1 cellular context compared by ENCODE assay signal in genomic region chr18:23146861-23147469, GRCh38.
TF ChIP-seq lines count a peak whose summit lies in the region.

No MANE protein-coding gene starts in this region.

TF ChIP-seq in HepG2, 621 proteins besides CTCF, POLR2A, EP300 and RAD21 (continued from another document and continues in another):
- TF ChIP-seq ZNF770 (CRISPR knock-in tag; IDR thresholded peaks at IDR 0.05) (no peak), NCOA2 (CRISPR knock-in tag; IDR thresholded peaks at IDR 0.05) (peak; percentile 65; the same call in 1 of the 2 replicates), SOX5 (CRISPR knock-in tag; IDR thresholded peaks at IDR 0.05; ENCODE audit: borderline replicate concordance) (peak; percentile 59; the same call in 1 of the 2 replicates), ZNF296 (CRISPR knock-in tag; conservative IDR thresholded peaks at IDR 0.05) (no peak), RARA (CRISPR knock-in tag; IDR thresholded peaks at IDR 0.05) (peak; percentile 56; the same call in 1 of the 2 replicates), ERF (CRISPR knock-in tag; IDR thresholded peaks at IDR 0.05) (peak; percentile 19; the same call in 1 of the 2 replicates), MED1 (CRISPR knock-in tag; IDR thresholded peaks at IDR 0.05) (peak; percentile 68), NR2C2 (CRISPR knock-in tag; IDR thresholded peaks at IDR 0.05; ENCODE audit: borderline replicate concordance) (0 out of 2 replicates have a peak, but pooled peaks have one; percentile 17), NAIF1 (CRISPR knock-in tag; IDR thresholded peaks at IDR 0.05; ENCODE audit: borderline replicate concordance) (no peak), ZMYM3 (CRISPR knock-in tag; IDR thresholded peaks at IDR 0.05) (peak; percentile 52; the same call in 1 of the 2 replicates), ZBTB26 (CRISPR knock-in tag; IDR thresholded peaks at IDR 0.05; ENCODE audit: borderline replicate concordance) (0 out of 2 replicates have a peak, but pooled peaks have one; percentile 23), TFE3 (CRISPR knock-in tag; IDR thresholded peaks at IDR 0.05) (peak; percentile 71), ATF7 (IDR thresholded peaks at IDR 0.05) (no peak), ATF7 (CRISPR knock-in tag; IDR thresholded peaks at IDR 0.05) (no peak), SOX6 (IDR thresholded peaks at IDR 0.05) (no peak), SOX6 (CRISPR knock-in tag; IDR thresholded peaks at IDR 0.05) (peak; percentile 82), SMYD3 (CRISPR knock-in tag; IDR thresholded peaks at IDR 0.05) (no peak), HNRNPLL (IDR thresholded peaks at IDR 0.05; ENCODE audit: low read depth, low read length, poor library complexity, severe bottlenecking) (no peak), IRX3 (CRISPR knock-in tag; IDR thresholded peaks at IDR 0.05; ENCODE audit: borderline replicate concordance, low read depth) (0 out of 2 replicates have a peak, but pooled peaks have one; percentile 37), JUND (CRISPR knock-in tag; IDR thresholded peaks at IDR 0.05) (no peak), NFYB (CRISPR knock-in tag; IDR thresholded peaks at IDR 0.05) (0 out of 2 replicates have a peak, but pooled peaks have one; percentile 14), CREM (IDR thresholded peaks at IDR 0.05) (0 out of 2 replicates have a peak, but pooled peaks have one; percentile 28), CREM (CRISPR knock-in tag; IDR thresholded peaks at IDR 0.05) (no peak)
- TF ChIP-seq, protein P1, sequence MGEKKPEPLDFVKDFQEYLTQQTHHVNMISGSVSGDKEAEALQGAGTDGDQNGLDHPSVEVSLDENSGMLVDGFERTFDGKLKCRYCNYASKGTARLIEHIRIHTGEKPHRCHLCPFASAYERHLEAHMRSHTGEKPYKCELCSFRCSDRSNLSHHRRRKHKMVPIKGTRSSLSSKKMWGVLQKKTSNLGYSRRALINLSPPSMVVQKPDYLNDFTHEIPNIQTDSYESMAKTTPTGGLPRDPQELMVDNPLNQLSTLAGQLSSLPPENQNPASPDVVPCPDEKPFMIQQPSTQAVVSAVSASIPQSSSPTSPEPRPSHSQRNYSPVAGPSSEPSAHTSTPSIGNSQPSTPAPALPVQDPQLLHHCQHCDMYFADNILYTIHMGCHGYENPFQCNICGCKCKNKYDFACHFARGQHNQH (CRISPR knock-in tag; IDR thresholded peaks at IDR 0.05) = 0 out of 2 replicates have a peak, but pooled peaks have one; percentile 1
- TF ChIP-seq, protein P2, sequence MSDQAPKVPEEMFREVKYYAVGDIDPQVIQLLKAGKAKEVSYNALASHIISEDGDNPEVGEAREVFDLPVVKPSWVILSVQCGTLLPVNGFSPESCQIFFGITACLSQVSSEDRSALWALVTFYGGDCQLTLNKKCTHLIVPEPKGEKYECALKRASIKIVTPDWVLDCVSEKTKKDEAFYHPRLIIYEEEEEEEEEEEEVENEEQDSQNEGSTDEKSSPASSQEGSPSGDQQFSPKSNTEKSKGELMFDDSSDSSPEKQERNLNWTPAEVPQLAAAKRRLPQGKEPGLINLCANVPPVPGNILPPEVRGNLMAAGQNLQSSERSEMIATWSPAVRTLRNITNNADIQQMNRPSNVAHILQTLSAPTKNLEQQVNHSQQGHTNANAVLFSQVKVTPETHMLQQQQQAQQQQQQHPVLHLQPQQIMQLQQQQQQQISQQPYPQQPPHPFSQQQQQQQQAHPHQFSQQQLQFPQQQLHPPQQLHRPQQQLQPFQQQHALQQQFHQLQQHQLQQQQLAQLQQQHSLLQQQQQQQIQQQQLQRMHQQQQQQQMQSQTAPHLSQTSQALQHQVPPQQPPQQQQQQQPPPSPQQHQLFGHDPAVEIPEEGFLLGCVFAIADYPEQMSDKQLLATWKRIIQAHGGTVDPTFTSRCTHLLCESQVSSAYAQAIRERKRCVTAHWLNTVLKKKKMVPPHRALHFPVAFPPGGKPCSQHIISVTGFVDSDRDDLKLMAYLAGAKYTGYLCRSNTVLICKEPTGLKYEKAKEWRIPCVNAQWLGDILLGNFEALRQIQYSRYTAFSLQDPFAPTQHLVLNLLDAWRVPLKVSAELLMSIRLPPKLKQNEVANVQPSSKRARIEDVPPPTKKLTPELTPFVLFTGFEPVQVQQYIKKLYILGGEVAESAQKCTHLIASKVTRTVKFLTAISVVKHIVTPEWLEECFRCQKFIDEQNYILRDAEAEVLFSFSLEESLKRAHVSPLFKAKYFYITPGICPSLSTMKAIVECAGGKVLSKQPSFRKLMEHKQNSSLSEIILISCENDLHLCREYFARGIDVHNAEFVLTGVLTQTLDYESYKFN (CRISPR knock-in tag; conservative IDR thresholded peaks at IDR 0.05) = peak; percentile 75
- TF ChIP-seq, protein P3, sequence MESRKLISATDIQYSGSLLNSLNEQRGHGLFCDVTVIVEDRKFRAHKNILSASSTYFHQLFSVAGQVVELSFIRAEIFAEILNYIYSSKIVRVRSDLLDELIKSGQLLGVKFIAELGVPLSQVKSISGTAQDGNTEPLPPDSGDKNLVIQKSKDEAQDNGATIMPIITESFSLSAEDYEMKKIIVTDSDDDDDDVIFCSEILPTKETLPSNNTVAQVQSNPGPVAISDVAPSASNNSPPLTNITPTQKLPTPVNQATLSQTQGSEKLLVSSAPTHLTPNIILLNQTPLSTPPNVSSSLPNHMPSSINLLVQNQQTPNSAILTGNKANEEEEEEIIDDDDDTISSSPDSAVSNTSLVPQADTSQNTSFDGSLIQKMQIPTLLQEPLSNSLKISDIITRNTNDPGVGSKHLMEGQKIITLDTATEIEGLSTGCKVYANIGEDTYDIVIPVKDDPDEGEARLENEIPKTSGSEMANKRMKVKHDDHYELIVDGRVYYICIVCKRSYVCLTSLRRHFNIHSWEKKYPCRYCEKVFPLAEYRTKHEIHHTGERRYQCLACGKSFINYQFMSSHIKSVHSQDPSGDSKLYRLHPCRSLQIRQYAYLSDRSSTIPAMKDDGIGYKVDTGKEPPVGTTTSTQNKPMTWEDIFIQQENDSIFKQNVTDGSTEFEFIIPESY (CRISPR knock-in tag; IDR thresholded peaks at IDR 0.05) = peak; percentile 59
- TF ChIP-seq, protein P4, sequence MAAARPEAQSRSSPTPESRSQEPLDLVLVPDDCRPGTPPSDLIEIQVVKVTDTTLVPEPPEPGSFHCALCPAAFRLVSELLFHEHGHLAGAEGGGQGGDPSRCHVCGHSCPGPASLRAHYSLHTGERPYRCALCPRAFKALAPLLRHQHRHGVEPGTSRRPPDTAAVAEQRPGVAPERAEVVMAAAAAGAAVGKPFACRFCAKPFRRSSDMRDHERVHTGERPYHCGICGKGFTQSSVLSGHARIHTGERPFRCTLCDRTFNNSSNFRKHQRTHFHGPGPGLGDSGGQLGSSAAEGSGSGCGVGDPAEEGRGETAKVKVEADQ (CRISPR knock-in tag; IDR thresholded peaks at IDR 0.05; ENCODE audit: borderline replicate concordance) = no peak
- TF ChIP-seq, protein P5, sequence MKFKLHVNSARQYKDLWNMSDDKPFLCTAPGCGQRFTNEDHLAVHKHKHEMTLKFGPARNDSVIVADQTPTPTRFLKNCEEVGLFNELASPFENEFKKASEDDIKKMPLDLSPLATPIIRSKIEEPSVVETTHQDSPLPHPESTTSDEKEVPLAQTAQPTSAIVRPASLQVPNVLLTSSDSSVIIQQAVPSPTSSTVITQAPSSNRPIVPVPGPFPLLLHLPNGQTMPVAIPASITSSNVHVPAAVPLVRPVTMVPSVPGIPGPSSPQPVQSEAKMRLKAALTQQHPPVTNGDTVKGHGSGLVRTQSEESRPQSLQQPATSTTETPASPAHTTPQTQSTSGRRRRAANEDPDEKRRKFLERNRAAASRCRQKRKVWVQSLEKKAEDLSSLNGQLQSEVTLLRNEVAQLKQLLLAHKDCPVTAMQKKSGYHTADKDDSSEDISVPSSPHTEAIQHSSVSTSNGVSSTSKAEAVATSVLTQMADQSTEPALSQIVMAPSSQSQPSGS (CRISPR knock-in tag; IDR thresholded peaks at IDR 0.05) = no peak
- TF ChIP-seq, protein P6, sequence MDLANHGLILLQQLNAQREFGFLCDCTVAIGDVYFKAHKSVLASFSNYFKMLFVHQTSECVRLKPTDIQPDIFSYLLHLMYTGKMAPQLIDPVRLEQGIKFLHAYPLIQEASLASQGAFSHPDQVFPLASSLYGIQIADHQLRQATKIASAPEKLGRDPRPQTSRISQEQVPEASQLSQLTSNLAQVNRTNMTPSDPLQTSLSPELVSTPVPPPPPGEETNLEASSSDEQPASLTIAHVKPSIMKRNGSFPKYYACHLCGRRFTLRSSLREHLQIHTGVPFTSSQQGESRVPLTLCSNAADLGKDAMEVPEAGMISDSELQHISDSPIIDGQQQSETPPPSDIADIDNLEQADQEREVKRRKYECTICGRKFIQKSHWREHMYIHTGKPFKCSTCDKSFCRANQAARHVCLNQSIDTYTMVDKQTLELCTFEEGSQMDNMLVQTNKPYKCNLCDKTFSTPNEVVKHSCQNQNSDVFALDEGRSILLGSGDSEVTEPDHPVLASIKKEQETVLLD (CRISPR knock-in tag; IDR thresholded peaks at IDR 0.05; ENCODE audit: low read depth) = 0 out of 2 replicates have a peak, but pooled peaks have one; percentile 31
- TF ChIP-seq, protein P7, sequence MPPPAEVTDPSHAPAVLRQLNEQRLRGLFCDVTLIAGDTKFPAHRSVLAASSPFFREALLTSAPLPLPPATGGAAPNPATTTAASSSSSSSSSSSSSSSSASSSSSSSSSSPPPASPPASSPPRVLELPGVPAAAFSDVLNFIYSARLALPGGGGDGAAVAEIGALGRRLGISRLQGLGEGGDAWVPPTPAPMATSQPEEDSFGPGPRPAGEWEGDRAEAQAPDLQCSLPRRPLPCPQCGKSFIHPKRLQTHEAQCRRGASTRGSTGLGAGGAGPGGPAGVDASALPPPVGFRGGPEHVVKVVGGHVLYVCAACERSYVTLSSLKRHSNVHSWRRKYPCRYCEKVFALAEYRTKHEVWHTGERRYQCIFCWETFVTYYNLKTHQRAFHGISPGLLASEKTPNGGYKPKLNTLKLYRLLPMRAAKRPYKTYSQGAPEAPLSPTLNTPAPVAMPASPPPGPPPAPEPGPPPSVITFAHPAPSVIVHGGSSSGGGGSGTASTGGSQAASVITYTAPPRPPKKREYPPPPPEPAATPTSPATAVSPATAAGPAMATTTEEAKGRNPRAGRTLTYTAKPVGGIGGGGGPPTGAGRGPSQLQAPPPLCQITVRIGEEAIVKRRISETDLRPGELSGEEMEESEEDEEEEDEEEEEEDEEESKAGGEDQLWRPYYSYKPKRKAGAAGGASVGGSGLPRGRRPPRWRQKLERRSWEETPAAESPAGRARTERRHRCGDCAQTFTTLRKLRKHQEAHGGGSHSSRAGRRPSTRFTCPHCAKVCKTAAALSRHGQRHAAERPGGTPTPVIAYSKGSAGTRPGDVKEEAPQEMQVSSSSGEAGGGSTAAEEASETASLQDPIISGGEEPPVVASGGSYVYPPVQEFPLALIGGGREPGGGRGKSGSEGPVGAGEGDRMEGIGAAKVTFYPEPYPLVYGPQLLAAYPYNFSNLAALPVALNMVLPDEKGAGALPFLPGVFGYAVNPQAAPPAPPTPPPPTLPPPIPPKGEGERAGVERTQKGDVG (CRISPR knock-in tag; IDR thresholded peaks at IDR 0.05; ENCODE audit: borderline replicate concordance) = peak; percentile 49; the same call in 1 of the 2 replicates
- TF ChIP-seq, protein P8, sequence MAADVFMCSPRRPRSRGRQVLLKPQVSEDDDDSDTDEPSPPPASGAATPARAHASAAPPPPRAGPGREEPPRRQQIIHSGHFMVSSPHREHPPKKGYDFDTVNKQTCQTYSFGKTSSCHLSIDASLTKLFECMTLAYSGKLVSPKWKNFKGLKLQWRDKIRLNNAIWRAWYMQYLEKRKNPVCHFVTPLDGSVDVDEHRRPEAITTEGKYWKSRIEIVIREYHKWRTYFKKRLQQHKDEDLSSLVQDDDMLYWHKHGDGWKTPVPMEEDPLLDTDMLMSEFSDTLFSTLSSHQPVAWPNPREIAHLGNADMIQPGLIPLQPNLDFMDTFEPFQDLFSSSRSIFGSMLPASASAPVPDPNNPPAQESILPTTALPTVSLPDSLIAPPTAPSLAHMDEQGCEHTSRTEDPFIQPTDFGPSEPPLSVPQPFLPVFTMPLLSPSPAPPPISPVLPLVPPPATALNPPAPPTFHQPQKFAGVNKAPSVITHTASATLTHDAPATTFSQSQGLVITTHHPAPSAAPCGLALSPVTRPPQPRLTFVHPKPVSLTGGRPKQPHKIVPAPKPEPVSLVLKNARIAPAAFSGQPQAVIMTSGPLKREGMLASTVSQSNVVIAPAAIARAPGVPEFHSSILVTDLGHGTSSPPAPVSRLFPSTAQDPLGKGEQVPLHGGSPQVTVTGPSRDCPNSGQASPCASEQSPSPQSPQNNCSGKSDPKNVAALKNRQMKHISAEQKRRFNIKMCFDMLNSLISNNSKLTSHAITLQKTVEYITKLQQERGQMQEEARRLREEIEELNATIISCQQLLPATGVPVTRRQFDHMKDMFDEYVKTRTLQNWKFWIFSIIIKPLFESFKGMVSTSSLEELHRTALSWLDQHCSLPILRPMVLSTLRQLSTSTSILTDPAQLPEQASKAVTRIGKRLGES (CRISPR knock-in tag; IDR thresholded peaks at IDR 0.05; ENCODE audit: borderline replicate concordance) = 0 out of 2 replicates have a peak, but pooled peaks have one; percentile 30
